In the genomic region with DNA sequence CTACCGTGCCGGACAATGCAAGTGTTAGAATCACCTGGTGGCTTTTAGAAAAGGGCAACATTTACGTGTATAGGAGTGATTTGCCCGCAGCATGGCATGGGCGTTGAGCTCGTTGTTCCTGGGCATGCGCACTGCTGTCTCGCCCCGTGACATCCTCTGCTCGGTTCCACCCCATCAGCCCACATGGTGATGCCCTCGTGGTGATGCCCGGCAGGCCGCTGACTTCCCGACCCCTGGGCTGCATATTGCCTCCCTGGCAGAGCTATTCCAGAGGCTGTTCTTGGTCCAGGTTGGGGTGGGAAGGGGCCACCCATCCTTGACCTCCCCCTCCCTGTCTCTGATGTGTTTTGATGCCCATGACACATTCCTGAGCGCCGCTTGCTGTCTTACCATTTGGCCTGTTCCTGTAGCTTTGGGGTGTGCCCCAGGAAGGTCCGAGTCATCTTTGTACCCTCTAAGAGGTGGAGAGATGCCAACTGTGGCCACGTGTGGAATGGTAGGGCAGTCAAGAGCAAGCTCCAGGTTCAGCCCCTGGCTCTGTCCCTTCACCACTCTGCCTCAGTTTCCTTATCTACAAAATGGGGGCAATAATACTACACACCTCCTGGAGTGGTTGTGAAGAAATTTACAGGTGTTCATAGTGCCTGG, we compare ENCODE assay signal across 16 cellular contexts. TPM values are rescaled to one million over a fixed set of nuclear protein-coding genes. Genes with fewer than 3 reads are reported as not detected.
A peak's percentile ranks its signal among the peaks of the same experiment; 100 is the strongest.
DNase-seq lines count a peak whose midpoint lies in the region; ATAC-seq, FAIRE-seq and TF ChIP-seq lines count a peak whose summit lies in the region.
"Had no signal": no experiment of that assay in that cellular context is flagged by ENCODE, and none has a peak within 500 bp of the region (broad histone marks: within the 10 kb centered on the region; RNA-seq: fewer than 3 reads in every experiment).

No MANE protein-coding gene starts in this region.

- H3K27me3 ChIP-seq in right atrium auricular region (no peaks in the 10 kb centered on the region), K562 (ENCODE audit: control insufficient read depth in 2 of 2, insufficient read depth in 2 of 2, low read length in 2 of 2) (no peaks in the 10 kb centered on the region), aorta (ENCODE audit: control insufficient read depth in 1 of 2, insufficient read depth in 2 of 2, low read length in 1 of 2) (no peaks in the 10 kb centered on the region)
- H3K27me3 ChIP-seq: esophagus squamous epithelium, hepatocyte had no signal

- TF ChIP-seq RAD21 in K562 (CRISPR knock-in tag; conservative IDR thresholded peaks at IDR 0.05 in 1 of 2, IDR thresholded peaks at IDR 0.05 in 1 of 2): no peak

- H3K4me3 ChIP-seq in right atrium auricular region: no peak overlapping the region
- no peak overlapping the region for H3K4me3 ChIP-seq in K562
- no peak overlapping the region for H3K4me3 ChIP-seq in aorta (ENCODE audit: low read length in 2 of 2)
- H3K4me3 ChIP-seq: coronary artery, esophagus squamous epithelium, hepatocyte had no signal

- no peak overlapping the region for H2AFZ ChIP-seq in K562 (ENCODE audit: low read depth, low read length)
- H2AFZ ChIP-seq: hepatocyte had no signal

- H3K9me1 ChIP-seq in K562 (ENCODE audit: control insufficient read depth, insufficient read depth, low read length): no peaks in the 10 kb centered on the region

- peaks cover 19% of the 10 kb centered on the region for H3K79me2 ChIP-seq in K562 (ENCODE audit: control insufficient read depth, insufficient read depth, low read length)

- WGBS in K562 (ENCODE audit: insufficient coverage, low coverage, missing lambda C conversion rate): 83% methylated on average over 18 of the region's 18 CpGs
- 90 to 91% methylated on average over 18 of the region's 18 CpGs for WGBS in aorta, 2 donors

- H3K27ac ChIP-seq in right atrium auricular region: peak overlapping the region; percentile 87 to 94
- H3K27ac ChIP-seq in K562 (ENCODE audit: extremely low read depth, low read depth, low read length): no peak overlapping the region
- H3K27ac ChIP-seq in aorta (ENCODE audit: low read depth in 1 of 2, low read length in 2 of 2): no peak overlapping the region
- H3K27ac ChIP-seq: coronary artery had no signal

- no peak for TF ChIP-seq EP300 in K562 (IDR thresholded peaks at IDR 0.05; ENCODE audit: low read length)

- no peaks in the 10 kb centered on the region for H3K9me3 ChIP-seq in right atrium auricular region
- H3K9me3 ChIP-seq in K562 (replicated peaks; ENCODE audit: control insufficient read depth, insufficient read depth, low read depth, low read length): no peaks in the 10 kb centered on the region
- no peaks in the 10 kb centered on the region for H3K9me3 ChIP-seq in aorta (ENCODE audit: control insufficient read depth, low read length)
- H3K9me3 ChIP-seq: esophagus squamous epithelium had no signal

- H3K4me2 ChIP-seq in K562 (ENCODE audit: insufficient read depth, low read length): no peak overlapping the region

- ATAC-seq in left ventricle myocardium superior (no peak), K562 (no peak), aorta (ENCODE audit: low FRiP score) (no peak), HG03439 (IDR thresholded peaks at IDR 0.05; ENCODE audit: unreplicated experiment) (no peak)
- ATAC-seq: sciatic nerve had no signal

- intact Hi-C loops in left ventricle myocardium superior (cut with micrococcal nuclease): no loop called here
- intact Hi-C loops in K562 (cut with micrococcal nuclease): loop anchor here (10.0 kb wide), 1 partner anchor 45 kb away; no protein-coding TSS in a partner anchor
- intact Hi-C loops in aorta (cut with DNase I): no loop called here

- CTCF ChIA-PET in K562 (lab: Yijun Ruan, JAX; ENCODE audit: low intra/inter-chr PET ratio): no interaction called here

- H3K36me3 ChIP-seq in right atrium auricular region (no peaks in the 10 kb centered on the region), K562 (ENCODE audit: control insufficient read depth, insufficient read depth, low read length) (peaks cover 2% of the 10 kb centered on the region; the same call in 2 of the 3 replicates), aorta (ENCODE audit: control insufficient read depth in 1 of 2, insufficient read depth in 2 of 2, low read length in 1 of 2) (no peaks in the 10 kb centered on the region)
- H3K36me3 ChIP-seq: esophagus squamous epithelium had no signal

- no peak for TF ChIP-seq POLR2A in K562 (conservative IDR thresholded peaks at IDR 0.05)

- BruUV-seq in K562 (replicated peaks; lab: Mats Ljungman, UMichigan): no TSS peak

- in situ Hi-C loops in K562 (cut with MboI): no loop called here

- peaks cover 0 to 74% of the 10 kb centered on the region in 2 donors for H3K4me1 ChIP-seq in right atrium auricular region
- peaks cover 13 to 48% of the 10 kb centered on the region in 2 experiments for H3K4me1 ChIP-seq in K562 (replicated peaks in 1 of 2; ENCODE audit: control insufficient read depth in 2 of 2, insufficient read depth in 2 of 2, low read length in 2 of 2)
- no peaks in the 10 kb centered on the region for H3K4me1 ChIP-seq in aorta (ENCODE audit: control insufficient read depth in 1 of 2, insufficient read depth in 2 of 2, low read length in 2 of 2)

- TF ChIP-seq CTCF in right atrium auricular region (IDR thresholded peaks at IDR 0.05) (no peak), K562 (IDR thresholded peaks at IDR 0.05 in 2 of 3, conservative IDR thresholded peaks at IDR 0.05 in 1 of 3; ENCODE audit: insufficient read depth in 2 of 3, low read depth in 1 of 3, low read length in 3 of 3) (no peak)

- peaks cover 26% of the 10 kb centered on the region for H4K20me1 ChIP-seq in K562 (replicated peaks; ENCODE audit: control insufficient read depth, insufficient read depth, low read length)

- DNase-seq in right atrium auricular region (ENCODE audit: low spot score): no peak
- DNase-seq in left ventricle myocardium superior: no peak
- DNase-seq in K562 (ENCODE audit: extremely low read depth in 1 of 4, low spot score in 3 of 4): no peak
- peak; percentile 42 for DNase-seq in midbrain (lab: John Stamatoyannopoulos, UW)
- peak; percentile 26 to 68 for DNase-seq in aorta
- no peak for DNase-seq in NCI-H128 (lab: John Stamatoyannopoulos, UW; ENCODE audit: unreplicated experiment)
- DNase-seq in AML-193 (lab: John Stamatoyannopoulos, UW): no peak
- DNase-seq: esophagus squamous epithelium; KG1; NCI-H1694; NCI-H510A; stimulated activated CD4-positive, alpha-beta T cell treated with anti-CD3 and anti-CD28 coated beads, Interleukin-4, amount 100 ng/mL, for 24 hours had no signal

- no peak overlapping the region for H3K9ac ChIP-seq in K562 (ENCODE audit: insufficient read depth in 1 of 2, low read depth in 2 of 2, low read length in 2 of 2)

- POLR2A ChIA-PET in K562 (lab: Yijun Ruan, JAX): interaction anchor here (0.5 kb wide), 1 partner anchor 12 kb away, joined by 4 read pairs; no protein-coding TSS in a partner anchor

- FAIRE-seq in K562 (lab: Jason Lieb, UNC): no peak

TF ChIP-seq in K562, 482 proteins besides CTCF, POLR2A, EP300 and RAD21 (continues in another document):
- TF ChIP-seq RCOR1 (IDR thresholded peaks at IDR 0.05; ENCODE audit: borderline replicate concordance in 1 of 2, low read depth in 2 of 2, low read length in 2 of 2) (no peak), NELFE (IDR thresholded peaks at IDR 0.05; ENCODE audit: insufficient read depth, insufficient read length) (no peak), EP400 (IDR thresholded peaks at IDR 0.05) (no peak)

RNA-seq across cellular contexts. Expression of a gene that starts 4.8 kb away (rescaled TPM):
- total RNA-seq in right atrium auricular region (10 to 100 TPM; 32.4 to 43.8 TPM), left ventricle myocardium superior (27.4 TPM), K562 (2014; rRNA removed) (29.2 and 30.4 TPM in 2 replicates), K562 (2014; rRNA removed; fragmentation: Illumina TruSeq; extraction: Trizol) (6.4 and 8.6 TPM in 2 replicates), K562 (2015; rRNA removed; fragmentation: Illumina TruSeq; extraction: Trizol) (12.0 and 13.2 TPM in 2 replicates), K562 (2021) (27.8 and 31.0 TPM in 2 replicates), aorta (10 to 100 TPM; 25.4 to 26.6 TPM)
- total RNA-seq in K562 (2011; cell fraction: chromatin; rRNA removed; ENCODE audit: low replicate concordance): 70.1 and 194 TPM in 2 replicates
- total RNA-seq in K562 (2011; cell fraction: nucleolus; rRNA removed): 103 and 109 TPM in 2 replicates
- 63.5 and 76.8 TPM in 2 replicates for total RNA-seq in K562 (2011; cell fraction: nucleoplasm; rRNA removed)
- polyA plus RNA-seq in K562 (2011; rRNA removed) (14.2 and 17.2 TPM in 2 replicates), K562 (2014; fragmentation: Illumina TruSeq; extraction: Trizol) (21.7 and 33.6 TPM in 2 replicates), K562 (2014; fragmentation: Nextera tagmentation; extraction: Ambion mirVana) (under 1 TPM; 0.15 to 0.45 TPM), K562 (2014; rRNA removed) (27.0 and 29.1 TPM in 2 replicates), aorta (100 to 1,000 TPM in 1 of 2 donors, 10 to 100 TPM in 1; 33.7 to 101 TPM)
- polyA plus RNA-seq in K562 (2011; cell fraction: cytosol; rRNA removed): 8.8 and 22.2 TPM in 2 replicates
- polyA plus RNA-seq in K562 (2011; cell fraction: nucleus; rRNA removed): 107 and 176 TPM in 2 replicates
- 15.6 and 30.3 TPM in 2 replicates for polyA plus RNA-seq in K562 (2012)
- 5.7 and 11.0 TPM in 2 replicates for polyA minus RNA-seq in K562 (2011; rRNA and poly(A)+ RNA removed)
- 6.4 and 7.5 TPM in 2 replicates for polyA minus RNA-seq in K562 (2011; cell fraction: cytosol; rRNA and poly(A)+ RNA removed)
- 23.3 and 26.9 TPM in 2 replicates for polyA minus RNA-seq in K562 (2011; cell fraction: nucleus; rRNA and poly(A)+ RNA removed)

RNA-seq across cellular contexts. Expression of a gene that starts 55.9 kb away (rescaled TPM):
- total RNA-seq in right atrium auricular region (10 to 100 TPM; 28.5 to 41.1 TPM), left ventricle myocardium superior (29.5 TPM), K562 (2014; rRNA removed) (27.9 and 34.1 TPM in 2 replicates), K562 (2014; rRNA removed; fragmentation: Illumina TruSeq; extraction: Trizol) (9.5 and 12.3 TPM in 2 replicates), K562 (2015; rRNA removed; fragmentation: Illumina TruSeq; extraction: Trizol) (18.1 and 18.5 TPM in 2 replicates), K562 (2021) (35.8 and 37.4 TPM in 2 replicates), aorta (10 to 100 TPM; 27.1 to 36.4 TPM)
- total RNA-seq in K562 (2011; cell fraction: chromatin; rRNA removed; ENCODE audit: low replicate concordance): 49.3 and 58.0 TPM in 2 replicates
- 33.2 and 33.4 TPM in 2 replicates for total RNA-seq in K562 (2011; cell fraction: nucleolus; rRNA removed)
- total RNA-seq in K562 (2011; cell fraction: nucleoplasm; rRNA removed): 41.1 and 66.6 TPM in 2 replicates
- polyA plus RNA-seq in K562 (2011; rRNA removed) (13.8 TPM in 2 replicates), K562 (2014; fragmentation: Illumina TruSeq; extraction: Trizol) (17.9 and 24.0 TPM in 2 replicates), K562 (2014; fragmentation: Nextera tagmentation; extraction: Ambion mirVana) (under 1 TPM; 0.28 to 0.34 TPM), K562 (2014; rRNA removed) (24.7 and 33.3 TPM in 2 replicates), aorta (10 to 100 TPM in 1 of 2 donors, 1 to 10 TPM in 1; 7.4 to 17.6 TPM)
- 19.4 and 30.1 TPM in 2 replicates for polyA plus RNA-seq in K562 (2011; cell fraction: cytosol; rRNA removed)
- 22.7 and 30.0 TPM in 2 replicates for polyA plus RNA-seq in K562 (2011; cell fraction: nucleus; rRNA removed)
- polyA plus RNA-seq in K562 (2012): 18.5 and 22.9 TPM in 2 replicates
- 12.2 and 15.1 TPM in 2 replicates for polyA minus RNA-seq in K562 (2011; rRNA and poly(A)+ RNA removed)
- 13.9 and 17.0 TPM in 2 replicates for polyA minus RNA-seq in K562 (2011; cell fraction: cytosol; rRNA and poly(A)+ RNA removed)
- 11.8 and 13.6 TPM in 2 replicates for polyA minus RNA-seq in K562 (2011; cell fraction: nucleus; rRNA and poly(A)+ RNA removed)

Comparison
In these comparisons a context has a peak if more than half of its experiments do, and no peak if none do; other contexts are left out.
1. DNase-seq: peak in midbrain (single experiment) and aorta (2 of 2); none in right atrium auricular region (single experiment), left ventricle myocardium superior (single experiment), K562 (0 of 4), NCI-H128 (single experiment) and AML-193 (0 of 2).
2. H3K27ac ChIP-seq: peak in right atrium auricular region (2 of 2); none in K562 (single experiment) and aorta (0 of 2).